Comparison of ENCODE assay signal across 35 cellular contexts in the genomic region with DNA sequence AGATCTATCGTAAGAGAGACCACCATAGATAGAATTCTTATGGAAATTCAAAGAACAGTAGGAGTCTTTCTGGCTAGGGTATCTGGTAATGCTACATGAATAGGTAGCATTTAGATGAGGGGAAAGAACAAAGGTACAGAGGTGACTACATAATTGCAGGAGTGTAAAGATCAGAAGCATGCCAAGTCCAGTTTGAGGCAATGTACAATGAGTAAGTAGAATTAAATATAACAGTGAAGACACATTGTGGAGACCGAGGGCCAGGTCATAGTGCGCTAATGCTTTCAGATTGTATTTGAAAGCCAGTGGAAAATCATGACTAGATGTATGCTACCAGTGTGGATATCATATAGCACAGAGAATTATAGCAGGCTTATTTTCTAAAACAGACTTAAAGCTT.
"Had no signal": no experiment of that assay in that cellular context is flagged by ENCODE, and none has a peak within 500 bp of the region (broad histone marks: within the 10 kb centered on the region; RNA-seq: fewer than 3 reads in every experiment).

No MANE protein-coding gene starts in this region.

- ATAC-seq: activated CD4-positive, alpha-beta T cell treated with anti-CD3 and anti-CD28 coated beads for 36 hours; activated CD4-positive, CD25-positive, alpha-beta regulatory T cell treated with anti-CD3 and anti-CD28 coated beads, Interleukin-2, amount 50 U/mL, for 24 hours; activated CD8-positive, alpha-beta memory T cell treated with anti-CD3 and anti-CD28 coated beads, Interleukin-2, amount 10 ng/mL, durations not matched to agents 7 days and 5 days; activated CD8-positive, alpha-beta T cell treated with anti-CD3 and anti-CD28 coated beads, Interleukin-2, amount 10 ng/mL, durations not matched to agents 7 days and 5 days; activated naive CD4-positive, alpha-beta T cell treated with anti-CD3 and anti-CD28 coated beads, Interleukin-2, amount 50 U/mL, for 72 hours had no signal

- H3K27me3 ChIP-seq: adrenal gland, ascending aorta, cardiac muscle cell had no signal

- H3K9me3 Mint-ChIP-seq: activated CD4-positive, alpha-beta memory T cell treated with anti-CD3 and anti-CD28 coated beads, Interleukin-2, amount 10 ng/mL, durations not matched to agents 7 days and 5 days; activated CD4-positive, alpha-beta T cell treated with anti-CD3 and anti-CD28 coated beads, Interleukin-2, amount 10 ng/mL, durations not matched to agents 7 days and 5 days; activated naive CD8-positive, alpha-beta T cell treated with anti-CD3 and anti-CD28 coated beads for 36 hours; T-helper 1 cell treated with Interleukin-12 subunit alpha and Interleukin-12 subunit beta and Interleukin-4 antibody, amounts not matched to agents 30 μg/mL and 1 μg/mL, for 36 hours had no signal

- H3K36me3 Mint-ChIP-seq: activated CD8-positive, alpha-beta memory T cell treated with anti-CD3 and anti-CD28 coated beads, Interleukin-2, amount 10 ng/mL, durations not matched to agents 7 days and 5 days; activated naive CD4-positive, alpha-beta T cell treated with anti-CD3 and anti-CD28 coated beads, Interleukin-2, amount 50 U/mL, for 72 hours; activated naive CD8-positive, alpha-beta T cell treated with anti-CD3 and anti-CD28 coated beads for 36 hours; brain had no signal

- H3K27ac ChIP-seq: adrenal gland, ascending aorta, cardiac muscle cell, VCaP had no signal

- H3K27ac Mint-ChIP-seq: activated CD4-positive, alpha-beta memory T cell treated with anti-CD3 and anti-CD28 coated beads, Interleukin-2, amount 10 ng/mL, durations not matched to agents 7 days and 5 days; activated CD4-positive, alpha-beta T cell treated with anti-CD3 and anti-CD28 coated beads for 36 hours; activated CD4-positive, alpha-beta T cell treated with anti-CD3 and anti-CD28 coated beads, Interleukin-2, amount 10 ng/mL, durations not matched to agents 7 days and 5 days; activated CD8-positive, alpha-beta memory T cell treated with anti-CD3 and anti-CD28 coated beads, Interleukin-2, amount 10 ng/mL, durations not matched to agents 7 days and 5 days; activated CD8-positive, alpha-beta T cell treated with anti-CD3 and anti-CD28 coated beads, Interleukin-2, amount 10 ng/mL, durations not matched to agents 7 days and 5 days; activated naive CD4-positive, alpha-beta T cell treated with anti-CD3 and anti-CD28 coated beads for 36 hours; activated naive CD4-positive, alpha-beta T cell treated with anti-CD3 and anti-CD28 coated beads, Interleukin-2, amount 50 U/mL, for 72 hours; activated naive CD8-positive, alpha-beta T cell treated with anti-CD3 and anti-CD28 coated beads for 36 hours; activated T-cell treated with anti-CD3 and anti-CD28 coated beads, Interleukin-2, amount 50 U/mL, for 24 hours; brain; T-helper 1 cell treated with Interleukin-12 subunit alpha and Interleukin-12 subunit beta and Interleukin-4 antibody, amounts not matched to agents 30 μg/mL and 1 μg/mL, for 36 hours; T-helper 2 cell treated with Interferon-gamma antibody and Interleukin-4, amounts not matched to agents 5 μg/mL and 100 μg/mL, for 36 hours had no signal

- H3K4me3 ChIP-seq: adrenal gland, ascending aorta, cardiac muscle cell had no signal

- H3K9me3 ChIP-seq: adrenal gland, ascending aorta had no signal

- H3K4me1 ChIP-seq: adrenal gland, ascending aorta had no signal

- H3K4me1 Mint-ChIP-seq: activated CD4-positive, alpha-beta memory T cell treated with anti-CD3 and anti-CD28 coated beads, Interleukin-2, amount 10 ng/mL, durations not matched to agents 7 days and 5 days; activated CD4-positive, alpha-beta T cell treated with anti-CD3 and anti-CD28 coated beads for 36 hours; activated CD4-positive, alpha-beta T cell treated with anti-CD3 and anti-CD28 coated beads, Interleukin-2, amount 10 ng/mL, durations not matched to agents 7 days and 5 days; activated CD8-positive, alpha-beta memory T cell treated with anti-CD3 and anti-CD28 coated beads, Interleukin-2, amount 10 ng/mL, durations not matched to agents 7 days and 5 days; activated naive CD8-positive, alpha-beta T cell treated with anti-CD3 and anti-CD28 coated beads for 36 hours had no signal

- H3K27me3 Mint-ChIP-seq: activated CD4-positive, alpha-beta memory T cell treated with anti-CD3 and anti-CD28 coated beads, Interleukin-2, amount 10 ng/mL, durations not matched to agents 7 days and 5 days; activated CD4-positive, alpha-beta T cell treated with anti-CD3 and anti-CD28 coated beads for 36 hours; activated CD4-positive, alpha-beta T cell treated with anti-CD3 and anti-CD28 coated beads, Interleukin-2, amount 10 ng/mL, durations not matched to agents 7 days and 5 days; activated CD8-positive, alpha-beta memory T cell treated with anti-CD3 and anti-CD28 coated beads, Interleukin-2, amount 10 ng/mL, durations not matched to agents 7 days and 5 days; activated naive CD8-positive, alpha-beta T cell treated with anti-CD3 and anti-CD28 coated beads for 36 hours; activated T-cell treated with anti-CD3 and anti-CD28 coated beads, Interleukin-2, amount 50 U/mL, for 24 hours had no signal

- H3K36me3 ChIP-seq: adrenal gland, ascending aorta, cardiac muscle cell had no signal

- DNase-seq: activated CD4-positive, alpha-beta memory T cell treated with anti-CD3 and anti-CD28 coated beads, Interleukin-2, amount 10 ng/mL, durations not matched to agents 7 days and 5 days; activated CD4-positive, alpha-beta T cell treated with anti-CD3 and anti-CD28 coated beads for 1 hour; activated CD4-positive, alpha-beta T cell treated with anti-CD3 and anti-CD28 coated beads for 36 hours; activated CD4-positive, alpha-beta T cell treated with anti-CD3 and anti-CD28 coated beads for 48 hours; activated CD4-positive, alpha-beta T cell treated with anti-CD3 and anti-CD28 coated beads, Interleukin-2, amount 10 ng/mL, durations not matched to agents 7 days and 5 days; activated CD4-positive, alpha-beta T cell treated with anti-CD3 and anti-CD28 coated beads, Interleukin-2, amount 50 U/mL, for 48 hours; activated CD4-positive, CD25-positive, alpha-beta regulatory T cell; activated CD8-positive, alpha-beta memory T cell treated with anti-CD3 and anti-CD28 coated beads for 24 hours; activated CD8-positive, alpha-beta memory T cell treated with anti-CD3 and anti-CD28 coated beads, Interleukin-2, amount 10 ng/mL, durations not matched to agents 7 days and 5 days; activated CD8-positive, alpha-beta memory T cell treated with anti-CD3 and anti-CD28 coated beads, Interleukin-2, amount 50 U/mL, for 48 hours; activated CD8-positive, alpha-beta T cell treated with anti-CD3 and anti-CD28 coated beads, Interleukin-2, amount 10 ng/mL, durations not matched to agents 7 days and 5 days; activated effector memory CD4-positive, alpha-beta T cell treated with anti-CD3 and anti-CD28 coated beads, Interleukin-2, amount 50 U/mL, for 16 hours; activated gamma-delta T cell treated with Interleukin-2 at 50 U/mL for 16 hours; activated naive CD4-positive, alpha-beta T cell; activated naive CD4-positive, alpha-beta T cell treated with anti-CD3 and anti-CD28 coated beads for 36 hours; activated naive CD4-positive, alpha-beta T cell treated with anti-CD3 and anti-CD28 coated beads, Interleukin-2, amount 50 U/mL, for 16 hours; activated naive CD8-positive, alpha-beta T cell treated with anti-CD3 and anti-CD28 coated beads for 36 hours; activated T-cell treated with anti-CD3 and anti-CD28 coated beads, Interleukin-2, amount 50 U/mL, for 24 hours; activated T-cell treated with anti-CD3 and anti-CD28 coated beads, Interleukin-2, amount 50 U/mL, for 48 hours; adrenal gland; amygdala; anterior cingulate cortex; central memory CD4-positive, alpha-beta T cell; SW 1271; T-helper 1 cell; T-helper 2 cell; T-helper 9 cell had no signal

- H3K4me3 Mint-ChIP-seq: activated CD4-positive, alpha-beta memory T cell treated with anti-CD3 and anti-CD28 coated beads, Interleukin-2, amount 10 ng/mL, durations not matched to agents 7 days and 5 days; activated CD4-positive, alpha-beta T cell treated with anti-CD3 and anti-CD28 coated beads for 36 hours; activated CD4-positive, alpha-beta T cell treated with anti-CD3 and anti-CD28 coated beads, Interleukin-2, amount 10 ng/mL, durations not matched to agents 7 days and 5 days; activated CD8-positive, alpha-beta memory T cell treated with anti-CD3 and anti-CD28 coated beads, Interleukin-2, amount 10 ng/mL, durations not matched to agents 7 days and 5 days; activated CD8-positive, alpha-beta T cell treated with anti-CD3 and anti-CD28 coated beads, Interleukin-2, amount 10 ng/mL, durations not matched to agents 7 days and 5 days; activated naive CD4-positive, alpha-beta T cell treated with anti-CD3 and anti-CD28 coated beads for 36 hours; activated naive CD8-positive, alpha-beta T cell treated with anti-CD3 and anti-CD28 coated beads for 36 hours; activated T-cell treated with anti-CD3 and anti-CD28 coated beads, Interleukin-2, amount 50 U/mL, for 24 hours; brain; T-helper 1 cell treated with Interleukin-12 subunit alpha and Interleukin-12 subunit beta and Interleukin-4 antibody, amounts not matched to agents 30 μg/mL and 1 μg/mL, for 36 hours; T-helper 2 cell treated with Interferon-gamma antibody and Interleukin-4, amounts not matched to agents 5 μg/mL and 100 μg/mL, for 36 hours had no signal
